1 cellular context compared by ENCODE assay signal in genomic region chr20:62367136-62367482, GRCh38.
TF ChIP-seq lines count a peak whose summit lies in the region.

TSS of gene LAMA5 (minus strand) at chr20:62367312. CDS start at chr20:62367245, 67 bp downstream.

TF ChIP-seq in HepG2, 621 proteins besides CTCF, POLR2A, EP300 and RAD21 (continued from another document and continues in another):
- TF ChIP-seq RBFOX2 (IDR thresholded peaks at IDR 0.05; ENCODE audit: low read depth, low read length) (peak; percentile 53; the same call in 1 of the 2 replicates), NR2F2 (IDR thresholded peaks at IDR 0.05; ENCODE audit: borderline replicate concordance, low read depth) (no peak; the same call in 1 of the 2 replicates), ZFX (CRISPR knock-in tag; IDR thresholded peaks at IDR 0.05; ENCODE audit: low read depth) (no peak), MEIS1 (CRISPR knock-in tag; IDR thresholded peaks at IDR 0.05; ENCODE audit: borderline replicate concordance) (no peak), KDM5A (IDR thresholded peaks at IDR 0.05; ENCODE audit: borderline replicate concordance, low read length) (no peak), ZNF251 (CRISPR knock-in tag; IDR thresholded peaks at IDR 0.05) (no peak), ZNF709 (CRISPR knock-in tag; IDR thresholded peaks at IDR 0.05) (no peak), ZNF75D (CRISPR knock-in tag; IDR thresholded peaks at IDR 0.05; ENCODE audit: borderline replicate concordance) (no peak), ZNF749 (CRISPR knock-in tag; IDR thresholded peaks at IDR 0.05; ENCODE audit: borderline replicate concordance) (0 out of 2 replicates have a peak, but pooled peaks have one; percentile 4), TBL1XR1 (IDR thresholded peaks at IDR 0.05; ENCODE audit: borderline replicate concordance, low read length, partially characterized antibody) (no peak), ZSCAN5A (CRISPR knock-in tag; IDR thresholded peaks at IDR 0.05; ENCODE audit: borderline replicate concordance) (no peak), ARNTL (CRISPR knock-in tag; IDR thresholded peaks at IDR 0.05) (no peak), ZNF256 (CRISPR knock-in tag; conservative IDR thresholded peaks at IDR 0.05) (no peak), ELF4 (CRISPR knock-in tag; IDR thresholded peaks at IDR 0.05; ENCODE audit: borderline replicate concordance) (no peak), YY1 (IDR thresholded peaks at IDR 0.05; ENCODE audit: insufficient read depth, insufficient replicate concordance, low read depth, low read length) (peak; percentile 79), ZNF614 (CRISPR knock-in tag; IDR thresholded peaks at IDR 0.05; ENCODE audit: borderline replicate concordance) (no peak), ARHGAP35 (CRISPR knock-in tag; IDR thresholded peaks at IDR 0.05; ENCODE audit: borderline replicate concordance) (no peak), HNRNPK (IDR thresholded peaks at IDR 0.05; ENCODE audit: low read depth, low read length, poor library complexity, severe bottlenecking) (no peak), MAZ (IDR thresholded peaks at IDR 0.05; ENCODE audit: borderline replicate concordance, low read depth, low read length) (no peak), MAZ (CRISPR knock-in tag; IDR thresholded peaks at IDR 0.05; ENCODE audit: low read depth) (peak; percentile 14; the same call in 1 of the 2 replicates), HMG20B (CRISPR knock-in tag; conservative IDR thresholded peaks at IDR 0.05) (no peak), ARNT2 (CRISPR knock-in tag; IDR thresholded peaks at IDR 0.05; ENCODE audit: low read depth) (peak; percentile 44; the same call in 1 of the 2 replicates), ZSCAN12 (CRISPR knock-in tag; IDR thresholded peaks at IDR 0.05) (no peak), REXO4 (CRISPR knock-in tag; IDR thresholded peaks at IDR 0.05; ENCODE audit: borderline replicate concordance) (no peak), DR1 (CRISPR knock-in tag; IDR thresholded peaks at IDR 0.05) (no peak), SNAI1 (CRISPR knock-in tag; IDR thresholded peaks at IDR 0.05; ENCODE audit: borderline replicate concordance) (no peak), ZSCAN29 (CRISPR knock-in tag; conservative IDR thresholded peaks at IDR 0.05) (no peak), HOXA9 (CRISPR knock-in tag; IDR thresholded peaks at IDR 0.05; ENCODE audit: borderline replicate concordance) (no peak), STAG1 (CRISPR knock-in tag; IDR thresholded peaks at IDR 0.05) (no peak), HDAC6 (IDR thresholded peaks at IDR 0.05; ENCODE audit: low read depth, low read length) (no peak), ZNF451 (CRISPR knock-in tag; IDR thresholded peaks at IDR 0.05) (no peak), ZNF761 (CRISPR knock-in tag; conservative IDR thresholded peaks at IDR 0.05) (no peak), CBX5 (CRISPR knock-in tag; IDR thresholded peaks at IDR 0.05; ENCODE audit: borderline replicate concordance) (no peak), TOE1 (CRISPR knock-in tag; IDR thresholded peaks at IDR 0.05) (no peak), ZNF839 (CRISPR knock-in tag; IDR thresholded peaks at IDR 0.05; ENCODE audit: borderline replicate concordance) (no peak), LCORL (IDR thresholded peaks at IDR 0.05) (no peak), LCORL (CRISPR knock-in tag; IDR thresholded peaks at IDR 0.05) (no peak), MBD4 (IDR thresholded peaks at IDR 0.05; ENCODE audit: borderline replicate concordance, low read length) (no peak), SOX6 (IDR thresholded peaks at IDR 0.05) (no peak), SOX6 (CRISPR knock-in tag; IDR thresholded peaks at IDR 0.05) (no peak), NFATC3 (CRISPR knock-in tag; IDR thresholded peaks at IDR 0.05) (no peak), NBN (conservative IDR thresholded peaks at IDR 0.05) (no peak), ARID2 (CRISPR knock-in tag; IDR thresholded peaks at IDR 0.05; ENCODE audit: borderline replicate concordance) (no peak), SMAD1 (CRISPR knock-in tag; IDR thresholded peaks at IDR 0.05; ENCODE audit: borderline replicate concordance, low read depth) (no peak), MAX (IDR thresholded peaks at IDR 0.05) (no peak), HNF4A (CRISPR knock-in tag; IDR thresholded peaks at IDR 0.05) (no peak), NFRKB (IDR thresholded peaks at IDR 0.05) (no peak), ZNF891 (CRISPR knock-in tag; IDR thresholded peaks at IDR 0.05) (no peak), THAP7 (CRISPR knock-in tag; IDR thresholded peaks at IDR 0.05) (no peak), MXI1 (IDR thresholded peaks at IDR 0.05; ENCODE audit: borderline replicate concordance, low read depth, low read length) (peak; percentile 57; the same call in 1 of the 3 replicates), ZFP1 (CRISPR knock-in tag; IDR thresholded peaks at IDR 0.05) (no peak), JDP2 (CRISPR knock-in tag; IDR thresholded peaks at IDR 0.05; ENCODE audit: borderline replicate concordance) (peak; percentile 3; the same call in 1 of the 2 replicates), KLF9 (CRISPR knock-in tag; IDR thresholded peaks at IDR 0.05; ENCODE audit: low read depth) (no peak), ZKSCAN1 (IDR thresholded peaks at IDR 0.05; ENCODE audit: low read length) (no peak), IRF2 (CRISPR knock-in tag; IDR thresholded peaks at IDR 0.05) (no peak)
- TF ChIP-seq, protein P1, sequence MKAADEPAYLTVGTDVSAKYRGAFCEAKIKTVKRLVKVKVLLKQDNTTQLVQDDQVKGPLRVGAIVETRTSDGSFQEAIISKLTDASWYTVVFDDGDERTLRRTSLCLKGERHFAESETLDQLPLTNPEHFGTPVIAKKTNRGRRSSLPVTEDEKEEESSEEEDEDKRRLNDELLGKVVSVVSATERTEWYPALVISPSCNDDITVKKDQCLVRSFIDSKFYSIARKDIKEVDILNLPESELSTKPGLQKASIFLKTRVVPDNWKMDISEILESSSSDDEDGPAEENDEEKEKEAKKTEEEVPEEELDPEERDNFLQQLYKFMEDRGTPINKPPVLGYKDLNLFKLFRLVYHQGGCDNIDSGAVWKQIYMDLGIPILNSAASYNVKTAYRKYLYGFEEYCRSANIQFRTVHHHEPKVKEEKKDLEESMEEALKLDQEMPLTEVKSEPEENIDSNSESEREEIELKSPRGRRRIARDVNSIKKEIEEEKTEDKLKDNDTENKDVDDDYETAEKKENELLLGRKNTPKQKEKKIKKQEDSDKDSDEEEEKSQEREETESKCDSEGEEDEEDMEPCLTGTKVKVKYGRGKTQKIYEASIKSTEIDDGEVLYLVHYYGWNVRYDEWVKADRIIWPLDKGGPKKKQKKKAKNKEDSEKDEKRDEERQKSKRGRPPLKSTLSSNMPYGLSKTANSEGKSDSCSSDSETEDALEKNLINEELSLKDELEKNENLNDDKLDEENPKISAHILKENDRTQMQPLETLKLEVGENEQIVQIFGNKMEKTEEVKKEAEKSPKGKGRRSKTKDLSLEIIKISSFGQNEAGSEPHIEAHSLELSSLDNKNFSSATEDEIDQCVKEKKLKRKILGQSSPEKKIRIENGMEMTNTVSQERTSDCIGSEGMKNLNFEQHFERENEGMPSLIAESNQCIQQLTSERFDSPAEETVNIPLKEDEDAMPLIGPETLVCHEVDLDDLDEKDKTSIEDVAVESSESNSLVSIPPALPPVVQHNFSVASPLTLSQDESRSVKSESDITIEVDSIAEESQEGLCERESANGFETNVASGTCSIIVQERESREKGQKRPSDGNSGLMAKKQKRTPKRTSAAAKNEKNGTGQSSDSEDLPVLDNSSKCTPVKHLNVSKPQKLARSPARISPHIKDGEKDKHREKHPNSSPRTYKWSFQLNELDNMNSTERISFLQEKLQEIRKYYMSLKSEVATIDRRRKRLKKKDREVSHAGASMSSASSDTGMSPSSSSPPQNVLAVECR (CRISPR knock-in tag; IDR thresholded peaks at IDR 0.05; ENCODE audit: borderline replicate concordance): no peak
- TF ChIP-seq, protein P2, sequence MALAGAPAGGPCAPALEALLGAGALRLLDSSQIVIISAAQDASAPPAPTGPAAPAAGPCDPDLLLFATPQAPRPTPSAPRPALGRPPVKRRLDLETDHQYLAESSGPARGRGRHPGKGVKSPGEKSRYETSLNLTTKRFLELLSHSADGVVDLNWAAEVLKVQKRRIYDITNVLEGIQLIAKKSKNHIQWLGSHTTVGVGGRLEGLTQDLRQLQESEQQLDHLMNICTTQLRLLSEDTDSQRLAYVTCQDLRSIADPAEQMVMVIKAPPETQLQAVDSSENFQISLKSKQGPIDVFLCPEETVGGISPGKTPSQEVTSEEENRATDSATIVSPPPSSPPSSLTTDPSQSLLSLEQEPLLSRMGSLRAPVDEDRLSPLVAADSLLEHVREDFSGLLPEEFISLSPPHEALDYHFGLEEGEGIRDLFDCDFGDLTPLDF (CRISPR knock-in tag; IDR thresholded peaks at IDR 0.05): no peak
- TF ChIP-seq, protein P3, sequence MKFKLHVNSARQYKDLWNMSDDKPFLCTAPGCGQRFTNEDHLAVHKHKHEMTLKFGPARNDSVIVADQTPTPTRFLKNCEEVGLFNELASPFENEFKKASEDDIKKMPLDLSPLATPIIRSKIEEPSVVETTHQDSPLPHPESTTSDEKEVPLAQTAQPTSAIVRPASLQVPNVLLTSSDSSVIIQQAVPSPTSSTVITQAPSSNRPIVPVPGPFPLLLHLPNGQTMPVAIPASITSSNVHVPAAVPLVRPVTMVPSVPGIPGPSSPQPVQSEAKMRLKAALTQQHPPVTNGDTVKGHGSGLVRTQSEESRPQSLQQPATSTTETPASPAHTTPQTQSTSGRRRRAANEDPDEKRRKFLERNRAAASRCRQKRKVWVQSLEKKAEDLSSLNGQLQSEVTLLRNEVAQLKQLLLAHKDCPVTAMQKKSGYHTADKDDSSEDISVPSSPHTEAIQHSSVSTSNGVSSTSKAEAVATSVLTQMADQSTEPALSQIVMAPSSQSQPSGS (CRISPR knock-in tag; IDR thresholded peaks at IDR 0.05): no peak
- TF ChIP-seq, protein P4, sequence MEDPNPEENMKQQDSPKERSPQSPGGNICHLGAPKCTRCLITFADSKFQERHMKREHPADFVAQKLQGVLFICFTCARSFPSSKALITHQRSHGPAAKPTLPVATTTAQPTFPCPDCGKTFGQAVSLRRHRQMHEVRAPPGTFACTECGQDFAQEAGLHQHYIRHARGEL (CRISPR knock-in tag; IDR thresholded peaks at IDR 0.05): no peak
- TF ChIP-seq, protein P5, sequence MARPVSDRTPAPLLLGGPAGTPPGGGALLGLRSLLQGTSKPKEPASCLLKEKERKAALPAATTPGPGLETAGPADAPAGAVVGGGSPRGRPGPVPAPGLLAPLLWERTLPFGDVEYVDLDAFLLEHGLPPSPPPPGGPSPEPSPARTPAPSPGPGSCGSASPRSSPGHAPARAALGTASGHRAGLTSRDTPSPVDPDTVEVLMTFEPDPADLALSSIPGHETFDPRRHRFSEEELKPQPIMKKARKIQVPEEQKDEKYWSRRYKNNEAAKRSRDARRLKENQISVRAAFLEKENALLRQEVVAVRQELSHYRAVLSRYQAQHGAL (CRISPR knock-in tag; IDR thresholded peaks at IDR 0.05; ENCODE audit: not compliant biosample characterization): peak; percentile 9
- TF ChIP-seq, protein P6, sequence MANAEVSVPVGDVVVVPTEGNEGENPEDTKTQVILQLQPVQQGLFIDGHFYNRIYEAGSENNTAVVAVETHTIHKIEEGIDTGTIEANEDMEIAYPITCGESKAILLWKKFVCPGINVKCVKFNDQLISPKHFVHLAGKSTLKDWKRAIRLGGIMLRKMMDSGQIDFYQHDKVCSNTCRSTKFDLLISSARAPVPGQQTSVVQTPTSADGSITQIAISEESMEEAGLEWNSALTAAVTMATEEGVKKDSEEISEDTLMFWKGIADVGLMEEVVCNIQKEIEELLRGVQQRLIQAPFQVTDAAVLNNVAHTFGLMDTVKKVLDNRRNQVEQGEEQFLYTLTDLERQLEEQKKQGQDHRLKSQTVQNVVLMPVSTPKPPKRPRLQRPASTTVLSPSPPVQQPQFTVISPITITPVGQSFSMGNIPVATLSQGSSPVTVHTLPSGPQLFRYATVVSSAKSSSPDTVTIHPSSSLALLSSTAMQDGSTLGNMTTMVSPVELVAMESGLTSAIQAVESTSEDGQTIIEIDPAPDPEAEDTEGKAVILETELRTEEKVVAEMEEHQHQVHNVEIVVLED (CRISPR knock-in tag; IDR thresholded peaks at IDR 0.05; ENCODE audit: borderline replicate concordance): no peak
